In genomic region chr1:198612471-198613265, GRCh38 we compare ENCODE assay signal across 14 cellular contexts. TPM values are rescaled to one million over a fixed set of nuclear protein-coding genes. Genes with fewer than 3 reads are reported as not detected.
DNase-seq lines count a peak whose midpoint lies in the region; ATAC-seq and TF ChIP-seq lines count a peak whose summit lies in the region.
"Had no signal": no experiment of that assay in that cellular context is flagged by ENCODE, and none has a peak within 500 bp of the region (broad histone marks: within the 10 kb centered on the region; RNA-seq: fewer than 3 reads in every experiment).

No MANE protein-coding gene starts in this region.

- H3K36me3 ChIP-seq in ovary, result no peaks in the 10 kb centered on the region
- H3K36me3 ChIP-seq: adrenal gland had no signal

- H3K4me3 ChIP-seq in right cardiac atrium (ENCODE audit: low read length) (no peak overlapping the region), ovary (no peak overlapping the region)
- H3K4me3 ChIP-seq: adrenal gland, PC-9, testis had no signal

- no peaks in the 10 kb centered on the region for H3K27me3 ChIP-seq in right cardiac atrium (ENCODE audit: control insufficient read depth, insufficient read depth)
- no peaks in the 10 kb centered on the region for H3K27me3 ChIP-seq in ovary
- H3K27me3 ChIP-seq: adrenal gland, testis had no signal

- peak overlapping the region; percentile 95 for H3K27ac Mint-ChIP-seq in activated CD4-positive, alpha-beta T cell treated with anti-CD3 and anti-CD28 coated beads, Interleukin-2, amount 10 ng/mL, durations not matched to agents 7 days and 5 days
- H3K27ac Mint-ChIP-seq in activated naive CD8-positive, alpha-beta T cell treated with anti-CD3 and anti-CD28 coated beads, Interleukin-2, amount 50 U/mL, for 24 hours, result peak overlapping the region; percentile 99

- peaks cover 7% of the 10 kb centered on the region for H3K9me3 Mint-ChIP-seq in activated CD4-positive, alpha-beta T cell treated with anti-CD3 and anti-CD28 coated beads, Interleukin-2, amount 10 ng/mL, durations not matched to agents 7 days and 5 days
- H3K9me3 Mint-ChIP-seq in activated naive CD8-positive, alpha-beta T cell treated with anti-CD3 and anti-CD28 coated beads, Interleukin-2, amount 50 U/mL, for 24 hours, result no peaks in the 10 kb centered on the region

- H3K36me3 Mint-ChIP-seq in activated CD4-positive, alpha-beta T cell treated with anti-CD3 and anti-CD28 coated beads, Interleukin-2, amount 10 ng/mL, durations not matched to agents 7 days and 5 days (ENCODE audit: low read depth), result peaks cover 12% of the 10 kb centered on the region
- peaks cover 5% of the 10 kb centered on the region for H3K36me3 Mint-ChIP-seq in activated naive CD8-positive, alpha-beta T cell treated with anti-CD3 and anti-CD28 coated beads, Interleukin-2, amount 50 U/mL, for 24 hours (ENCODE audit: low read depth)

- TF ChIP-seq POLR2A in ovary (IDR thresholded peaks at IDR 0.05), result no peak

- DNase-seq in activated CD4-positive, alpha-beta T cell treated with anti-CD3 and anti-CD28 coated beads, Interleukin-2, amount 10 ng/mL, durations not matched to agents 7 days and 5 days, result no peak
- DNase-seq in activated CD4-positive, alpha-beta T cell treated with anti-CD3 and anti-CD28 coated beads, Interleukin-2, amount 50 U/mL, for 48 hours, result no peak
- DNase-seq in activated naive CD8-positive, alpha-beta T cell treated with anti-CD3 and anti-CD28 coated beads, Interleukin-2, amount 50 U/mL, for 24 hours, result no peak
- DNase-seq in stimulated activated naive CD8-positive, alpha-beta T cell treated with anti-CD3 and anti-CD28 coated beads, Interleukin-15, Interleukin-2, amounts not matched to agents 100 U/mL and 50 U/mL, for 24 hours, result no peak
- DNase-seq in right cardiac atrium (no peak), ovary (no peak), NCI-H510A treated with DMSO at 0.1 percent for 48 hours (lab: John Stamatoyannopoulos, UW) (no peak)
- DNase-seq: adrenal gland; NCI-H1048; occipital lobe; PC-9; stimulated activated CD4-positive, alpha-beta T cell treated with anti-CD3 and anti-CD28 coated beads, Interleukin-4, amount 100 ng/mL, for 24 hours; testis had no signal

- POLR2A ChIA-PET in activated CD4-positive, alpha-beta T cell treated with anti-CD3 and anti-CD28 coated beads, Interleukin-2, amount 10 ng/mL, durations not matched to agents 7 days and 5 days (lab: Charles Lee), result interaction anchor here (0.6 to 0.7 kb wide), 2 partner anchors 25 to 92 kb away, joined by 3 to 4 read pairs; partner anchors contain the start of gene PTPRC

- CTCF ChIA-PET in activated CD4-positive, alpha-beta T cell treated with anti-CD3 and anti-CD28 coated beads, Interleukin-2, amount 10 ng/mL, durations not matched to agents 7 days and 5 days (lab: Charles Lee), result interaction anchor here (0.6 to 0.8 kb wide), 2 partner anchors 17 to 21 kb away, joined by 3 read pairs; no protein-coding TSS in a partner anchor

- intact Hi-C loops in right cardiac atrium (cut with DNase I), result no loop called here
- intact Hi-C loops in ovary (cut with DNase I), result no loop called here

- H3K4me1 ChIP-seq in right cardiac atrium (ENCODE audit: control insufficient read depth, insufficient read depth, low read length), result no peaks in the 10 kb centered on the region
- no peaks in the 10 kb centered on the region for H3K4me1 ChIP-seq in ovary (ENCODE audit: insufficient read depth)
- H3K4me1 ChIP-seq: adrenal gland, testis had no signal

- H3K4me3 Mint-ChIP-seq in activated CD4-positive, alpha-beta T cell treated with anti-CD3 and anti-CD28 coated beads, Interleukin-2, amount 10 ng/mL, durations not matched to agents 7 days and 5 days, result peak overlapping the region; percentile 76
- peak overlapping the region; percentile 76 for H3K4me3 Mint-ChIP-seq in activated naive CD8-positive, alpha-beta T cell treated with anti-CD3 and anti-CD28 coated beads, Interleukin-2, amount 50 U/mL, for 24 hours

- no peak for TF ChIP-seq CTCF in ovary (IDR thresholded peaks at IDR 0.05)

- H3K27ac ChIP-seq in right cardiac atrium (ENCODE audit: low read length) (no peak overlapping the region), ovary (no peak overlapping the region)
- H3K27ac ChIP-seq: PC-9, testis had no signal

- no peaks in the 10 kb centered on the region for H3K27me3 Mint-ChIP-seq in activated CD4-positive, alpha-beta T cell treated with anti-CD3 and anti-CD28 coated beads, Interleukin-2, amount 10 ng/mL, durations not matched to agents 7 days and 5 days
- H3K27me3 Mint-ChIP-seq in activated naive CD8-positive, alpha-beta T cell treated with anti-CD3 and anti-CD28 coated beads, Interleukin-2, amount 50 U/mL, for 24 hours, result no peaks in the 10 kb centered on the region

- ATAC-seq in HG03442 (IDR thresholded peaks at IDR 0.05; ENCODE audit: unreplicated experiment) (peak; percentile 49), right cardiac atrium (no peak)
- peak; percentile 44 for ATAC-seq in activated naive CD8-positive, alpha-beta T cell treated with anti-CD3 and anti-CD28 coated beads, Interleukin-2, amount 50 U/mL, for 24 hours
- ATAC-seq in stimulated activated naive CD8-positive, alpha-beta T cell treated with anti-CD3 and anti-CD28 coated beads, Interleukin-15, Interleukin-2, amounts not matched to agents 100 U/mL and 50 U/mL, for 24 hours, result peak; percentile 72

- H3K4me1 Mint-ChIP-seq in activated CD4-positive, alpha-beta T cell treated with anti-CD3 and anti-CD28 coated beads, Interleukin-2, amount 10 ng/mL, durations not matched to agents 7 days and 5 days, result peaks cover 71% of the 10 kb centered on the region
- peaks cover 84% of the 10 kb centered on the region for H3K4me1 Mint-ChIP-seq in activated naive CD8-positive, alpha-beta T cell treated with anti-CD3 and anti-CD28 coated beads, Interleukin-2, amount 50 U/mL, for 24 hours

- H3K9me3 ChIP-seq in right cardiac atrium (ENCODE audit: control insufficient read depth, low read length) (no peaks in the 10 kb centered on the region), ovary (no peaks in the 10 kb centered on the region)
- H3K9me3 ChIP-seq: adrenal gland, testis had no signal

- no peak for TF ChIP-seq EP300 in ovary (IDR thresholded peaks at IDR 0.05)

- WGBS in right cardiac atrium, result 75% methylated on average over 6 of the region's 6 CpGs
- WGBS in ovary, 3 donors, result 76 to 85% (median 78%) methylated on average over 6 of the region's 6 CpGs

RNA-seq across cellular contexts. Expression of gene PTPRC, which starts 26.2 kb away (rescaled TPM):
- 100 to 1,000 TPM; 700 to 862 TPM for total RNA-seq in activated CD4-positive, alpha-beta T cell treated with anti-CD3 and anti-CD28 coated beads, Interleukin-2, amount 10 ng/mL, durations not matched to agents 7 days and 5 days
- 10 to 100 TPM in 3 of 4 donors, 1 to 10 TPM in 1; 9.1 to 16.2 (median 12.9) TPM for total RNA-seq in right cardiac atrium
- polyA plus RNA-seq in right cardiac atrium, result 1.3 TPM
- total RNA-seq in ovary, result 10 to 100 TPM in 1 of 7 donors, 1 to 10 TPM in 6; 4.5 to 17.5 (median 6.9) TPM
- polyA plus RNA-seq in ovary, result 10 to 100 TPM in 1 of 2 donors, 1 to 10 TPM in 1; 1.9 to 16.4 TPM

Comparison
In these comparisons a context has a peak if more than half of its experiments do, and no peak if none do; other contexts are left out.
1. ATAC-seq: peak in HG03442 (single experiment), activated naive CD8-positive, alpha-beta T cell treated with anti-CD3 and anti-CD28 coated beads, Interleukin-2, amount 50 U/mL, for 24 hours (single experiment) and stimulated activated naive CD8-positive, alpha-beta T cell treated with anti-CD3 and anti-CD28 coated beads, Interleukin-15, Interleukin-2, amounts not matched to agents 100 U/mL and 50 U/mL, for 24 hours (single experiment); none in right cardiac atrium (0 of 2).
2. RNA of gene PTPRC, which starts 26.2 kb away (total RNA-seq): 700 to 862 TPM in activated CD4-positive, alpha-beta T cell treated with anti-CD3 and anti-CD28 coated beads, Interleukin-2, amount 10 ng/mL, durations not matched to agents 7 days and 5 days; 9.1 to 16.2 TPM in right cardiac atrium and 4.5 to 17.5 TPM in ovary; every median in the first group is over 10 times any median in the second.